In genomic region chr3:46127503-46127902, GRCh38 we compare ENCODE assay signal across 10 cellular contexts.
DNase-seq lines count a peak whose midpoint lies in the region; ATAC-seq, FAIRE-seq and TF ChIP-seq lines count a peak whose summit lies in the region.
"Had no signal": no experiment of that assay in that cellular context is flagged by ENCODE, and none has a peak within 500 bp of the region (broad histone marks: within the 10 kb centered on the region; RNA-seq: fewer than 3 reads in every experiment).

No MANE protein-coding gene starts in this region.

- H3K4me1 ChIP-seq in left lung = peaks cover 3 to 72% of the 10 kb centered on the region in 2 donors

- FAIRE-seq in HTR-8/SVneo (lab: Jason Lieb, UNC) (no peak), GM12892 (lab: Jason Lieb, UNC) (no peak)

- no peaks in the 10 kb centered on the region for H3K9me3 ChIP-seq in left lung

- DNase-seq in AG10803 (ENCODE audit: low read depth) (peak; percentile 93), HTR-8/SVneo (ENCODE audit: insufficient read length, low spot score) (peak; percentile 44), astrocyte of the spinal cord (ENCODE audit: low read depth, low spot score) (peak; percentile 90), left lung (no peak), cerebellum (ENCODE audit: low spot score) (no peak), GM12892 (ENCODE audit: insufficient read length) (no peak)
- DNase-seq in central memory CD4-positive, alpha-beta T cell = no peak
- DNase-seq in activated CD4-positive, CD25-positive, alpha-beta regulatory T cell treated with anti-CD3 and anti-CD28 coated beads, Interleukin-2, amount 50 U/mL, for 72 hours = no peak
- DNase-seq: DND-41 had no signal

- no peaks in the 10 kb centered on the region for H3K36me3 ChIP-seq in left lung
- H3K36me3 ChIP-seq: cardiac muscle cell had no signal

- no peak overlapping the region for H3K4me3 ChIP-seq in AG10803 (ENCODE audit: low read length)
- H3K4me3 ChIP-seq in astrocyte of the spinal cord (ENCODE audit: low read depth, low read length) = no peak overlapping the region
- H3K4me3 ChIP-seq in left lung = no peak overlapping the region
- H3K4me3 ChIP-seq: cardiac muscle cell had no signal

- no peak for TF ChIP-seq POLR2A in GM12892 (IDR thresholded peaks at IDR 0.05; ENCODE audit: low read depth, low read length)

- peak overlapping the region; percentile 6 to 9 for H3K27ac ChIP-seq in left lung
- H3K27ac ChIP-seq: cardiac muscle cell had no signal

- H3K27me3 ChIP-seq in left lung = no peaks in the 10 kb centered on the region
- H3K27me3 ChIP-seq: cardiac muscle cell had no signal

- in situ Hi-C loops in astrocyte of the spinal cord (cut with HindIII; ENCODE audit: low sequenced_read_pairs) = no loop called here

- peak; percentile 68 for ATAC-seq in left lung

- TF ChIP-seq CTCF in AG10803 (conservative IDR thresholded peaks at IDR 0.05; ENCODE audit: low read length) = no peak
- no peak for TF ChIP-seq CTCF in astrocyte of the spinal cord (IDR thresholded peaks at IDR 0.05; ENCODE audit: low read depth, low read length)
- no peak for TF ChIP-seq CTCF in left lung (IDR thresholded peaks at IDR 0.05)

- intact Hi-C loops in left lung (cut with DNase I) = no loop called here

Comparison
In these comparisons a context has a peak if more than half of its experiments do, and no peak if none do; other contexts are left out.
1. DNase-seq: peak in AG10803 (single experiment), HTR-8/SVneo (single experiment) and astrocyte of the spinal cord (single experiment); none in left lung (0 of 2), central memory CD4-positive, alpha-beta T cell (single experiment), activated CD4-positive, CD25-positive, alpha-beta regulatory T cell treated with anti-CD3 and anti-CD28 coated beads, Interleukin-2, amount 50 U/mL, for 72 hours (single experiment), cerebellum (single experiment) and GM12892 (single experiment).